ENCODE assay signal across 21 cellular contexts in genomic region chr7:47292832-47293309, GRCh38.
DNase-seq lines count a peak whose midpoint lies in the region; ATAC-seq, FAIRE-seq and TF ChIP-seq lines count a peak whose summit lies in the region.
"Had no signal": no experiment of that assay in that cellular context is flagged by ENCODE, and none has a peak within 500 bp of the region (broad histone marks: within the 10 kb centered on the region; RNA-seq: fewer than 3 reads in every experiment).

No MANE protein-coding gene starts in this region.

- no peaks in the 10 kb centered on the region for H3K4me1 Mint-ChIP-seq in CD8-positive, alpha-beta memory T cell
- H3K4me1 Mint-ChIP-seq: naive thymus-derived CD8-positive, alpha-beta T cell had no signal

- no TSS peak for BruUV-seq in PC-3 (replicated peaks; lab: Mats Ljungman, UMichigan)

- H3K27me3 Mint-ChIP-seq in CD8-positive, alpha-beta memory T cell: no peaks in the 10 kb centered on the region
- H3K27me3 Mint-ChIP-seq: naive thymus-derived CD8-positive, alpha-beta T cell; stimulated activated memory B cell treated with anti-CD40 and anti-IgM and Interleukin-4, amounts not matched to agents 10 μg/mL and 1 μg/mL and 100 μg/mL, for 72 hours had no signal

- H3K4me2 ChIP-seq in PC-3 (ENCODE audit: low read length): peak overlapping the region; percentile 57; the same call in 1 of the 2 replicates
- H3K4me2 ChIP-seq: KMS-11 had no signal

- peaks cover 9% of the 10 kb centered on the region for H3F3A ChIP-seq in PC-3 (ENCODE audit: low read length, unreplicated experiment)

- H3K4me3 Mint-ChIP-seq in CD8-positive, alpha-beta memory T cell: no peak overlapping the region
- H3K4me3 Mint-ChIP-seq: naive thymus-derived CD8-positive, alpha-beta T cell; stimulated activated memory B cell treated with anti-CD40 and anti-IgM and Interleukin-4, amounts not matched to agents 10 μg/mL and 1 μg/mL and 100 μg/mL, for 72 hours had no signal

- intact Hi-C loops in PC-3 (cut with micrococcal nuclease) (no loop called here), pancreas (cut with DNase I) (no loop called here)

- no peaks in the 10 kb centered on the region for H3K9me3 ChIP-seq in PC-3 (ENCODE audit: low read length)
- H3K9me3 ChIP-seq in pancreas: no peaks in the 10 kb centered on the region
- no peaks in the 10 kb centered on the region for H3K9me3 ChIP-seq in CD8-positive, alpha-beta memory T cell (ENCODE audit: low read length)
- no peaks in the 10 kb centered on the region for H3K9me3 ChIP-seq in upper lobe of left lung

- no peaks in the 10 kb centered on the region for H3K9me2 ChIP-seq in PC-3 (replicated peaks; ENCODE audit: low read length)

- ATAC-seq in PC-3 (no peak; the same call in none of the 2 replicates), pancreas (peak in 3 of 4 donors; percentile 33 to 75 (median 73)), upper lobe of left lung (ENCODE audit: low FRiP score in 2 of 2) (no peak), HG03442 (IDR thresholded peaks at IDR 0.05; ENCODE audit: unreplicated experiment) (no peak)
- ATAC-seq: naive thymus-derived CD8-positive, alpha-beta T cell; sciatic nerve; stimulated activated memory B cell treated with anti-CD40 and anti-IgM and Interleukin-4, amounts not matched to agents 10 μg/mL and 1 μg/mL and 100 μg/mL, for 72 hours had no signal

- H3K27ac ChIP-seq in ACC112 (ENCODE audit: low read depth, low read length) (peak overlapping the region; percentile 91), PC-3 (ENCODE audit: low read length) (peak overlapping the region; percentile 92), epithelial cell of prostate (peak overlapping the region; percentile 96), pancreas (no peak overlapping the region), upper lobe of left lung (peak overlapping the region in 2 of 4 donors; percentile 30 to 67)
- no peak overlapping the region for H3K27ac ChIP-seq in CD8-positive, alpha-beta memory T cell (ENCODE audit: low read depth, low read length)
- H3K27ac ChIP-seq: cardiac muscle cell, KMS-11 had no signal

- no peak overlapping the region for H3K27ac Mint-ChIP-seq in CD8-positive, alpha-beta memory T cell
- H3K27ac Mint-ChIP-seq: naive thymus-derived CD8-positive, alpha-beta T cell had no signal

- H3K9me3 Mint-ChIP-seq in CD8-positive, alpha-beta memory T cell: peaks cover 0 to 4% (median 0%) of the 10 kb centered on the region in 5 donors
- H3K9me3 Mint-ChIP-seq: stimulated activated memory B cell treated with anti-CD40 and anti-IgM and Interleukin-4, amounts not matched to agents 10 μg/mL and 1 μg/mL and 100 μg/mL, for 72 hours had no signal

- H3K4me3 ChIP-seq in ACC112 (ENCODE audit: low read depth, low read length): no peak overlapping the region
- H3K4me3 ChIP-seq in PC-3 (ENCODE audit: low read length): no peak overlapping the region
- no peak overlapping the region for H3K4me3 ChIP-seq in pancreas
- H3K4me3 ChIP-seq in CD8-positive, alpha-beta memory T cell (ENCODE audit: low read length): no peak overlapping the region
- no peak overlapping the region for H3K4me3 ChIP-seq in upper lobe of left lung
- H3K4me3 ChIP-seq: cardiac muscle cell had no signal

- FAIRE-seq in pancreas (lab: Jason Lieb, UNC): no peak
- FAIRE-seq: RCC 7860 had no signal

- POLR2A ChIA-PET in PC-3 (lab: Charles Lee; ENCODE audit: unreplicated experiment): no interaction called here
- POLR2A ChIA-PET in CD8-positive, alpha-beta memory T cell (lab: Charles Lee): no interaction called here

- H3K79me2 ChIP-seq in ACC112 (ENCODE audit: control insufficient read depth, insufficient read depth, low read length, unreplicated experiment) (no peaks in the 10 kb centered on the region), PC-3 (ENCODE audit: low read length) (no peaks in the 10 kb centered on the region)

- CTCF ChIA-PET in PC-3 (lab: Charles Lee): no interaction called here
- CTCF ChIA-PET in CD8-positive, alpha-beta memory T cell (lab: Charles Lee): no interaction called here

- H3K9ac ChIP-seq in PC-3 (ENCODE audit: low read length): no peak overlapping the region
- H3K9ac ChIP-seq: KMS-11 had no signal

- whole genome bisulfite sequencing in pancreas, 2 donors: 17 to 21% methylated on average over 4 of the region's 4 CpGs
- 43 to 80% methylated on average over 4 of the region's 4 CpGs for WGBS in upper lobe of left lung, 2 donors

- H3K27me3 ChIP-seq in ACC112 (ENCODE audit: insufficient read depth, low read length) (no peaks in the 10 kb centered on the region), PC-3 (ENCODE audit: low read length) (no peaks in the 10 kb centered on the region), pancreas (no peaks in the 10 kb centered on the region), upper lobe of left lung (no peaks in the 10 kb centered on the region)
- H3K27me3 ChIP-seq in CD8-positive, alpha-beta memory T cell (ENCODE audit: insufficient read depth, low read length, poor library complexity, severe bottlenecking): no peaks in the 10 kb centered on the region
- H3K27me3 ChIP-seq: cardiac muscle cell had no signal

- H3K36me3 ChIP-seq in ACC112 (ENCODE audit: insufficient read depth, low read length): peaks cover 37% of the 10 kb centered on the region
- H3K36me3 ChIP-seq in PC-3 (ENCODE audit: low read depth, low read length): peaks cover 63% of the 10 kb centered on the region
- H3K36me3 ChIP-seq in pancreas: peaks cover 6 to 83% (median 10%) of the 10 kb centered on the region in 3 donors
- no peaks in the 10 kb centered on the region for H3K36me3 ChIP-seq in CD8-positive, alpha-beta memory T cell (ENCODE audit: insufficient read depth, low read length)
- peaks cover 4 to 94% (median 22%) of the 10 kb centered on the region in 4 donors for H3K36me3 ChIP-seq in upper lobe of left lung
- H3K36me3 ChIP-seq: cardiac muscle cell had no signal

- TF ChIP-seq POLR2A in upper lobe of left lung (IDR thresholded peaks at IDR 0.05): no peak

- TF ChIP-seq CTCF in PC-3 (conservative IDR thresholded peaks at IDR 0.05; ENCODE audit: low read depth, low read length): no peak
- no peak for TF ChIP-seq CTCF in pancreas (IDR thresholded peaks at IDR 0.05)
- TF ChIP-seq CTCF in upper lobe of left lung (IDR thresholded peaks at IDR 0.05): no peak

- no peak for TF ChIP-seq EP300 in upper lobe of left lung (IDR thresholded peaks at IDR 0.05)

- H3K4me1 ChIP-seq in ACC112 (ENCODE audit: control insufficient read depth, insufficient read depth, low read length, unreplicated experiment) (peaks cover 46% of the 10 kb centered on the region), PC-3 (ENCODE audit: insufficient read depth, low read length) (peaks cover 39% of the 10 kb centered on the region), pancreas (peaks cover 0 to 17% (median 0%) of the 10 kb centered on the region in 3 donors), upper lobe of left lung (peaks cover 9 to 29% (median 18%) of the 10 kb centered on the region in 4 donors)
- H3K4me1 ChIP-seq in CD8-positive, alpha-beta memory T cell (ENCODE audit: insufficient read depth, low read length): no peaks in the 10 kb centered on the region

- no peaks in the 10 kb centered on the region for H4K20me1 ChIP-seq in PC-3 (ENCODE audit: low read length)

- H2AFZ ChIP-seq in ACC112 (ENCODE audit: low read length, unreplicated experiment): no peak overlapping the region
- no peak overlapping the region for H2AFZ ChIP-seq in PC-3 (ENCODE audit: low read length)

- no peak for DNase-seq in PC-3
- DNase-seq in epithelial cell of prostate (ENCODE audit: low read depth, low spot score): no peak
- DNase-seq in pancreas: no peak
- no peak for DNase-seq in CD8-positive, alpha-beta memory T cell
- DNase-seq in upper lobe of left lung: no peak
- DNase-seq in NCI-H2081 treated with DMSO at 0.1 percent for 48 hours (lab: John Stamatoyannopoulos, UW): no peak
- DNase-seq: activated CD4-positive, alpha-beta T cell treated with anti-CD3 and anti-CD28 coated beads for 1 hour; activated CD8-positive, alpha-beta memory T cell treated with anti-CD3 and anti-CD28 coated beads, Interleukin-2, amount 50 U/mL, for 48 hours; activated naive CD4-positive, alpha-beta T cell treated with anti-CD3 and anti-CD28 coated beads, Interleukin-2, amount 50 U/mL, for 16 hours; GOT3; kidney glomerular epithelial cell; naive thymus-derived CD8-positive, alpha-beta T cell; NCI-H1694 treated with DMSO at 0.1 percent for 48 hours; NCI-H524 had no signal

- no peaks in the 10 kb centered on the region for H3K36me3 Mint-ChIP-seq in CD8-positive, alpha-beta memory T cell
- H3K36me3 Mint-ChIP-seq: naive thymus-derived CD8-positive, alpha-beta T cell had no signal

Comparison
In these comparisons a context has a peak if more than half of its experiments do, and no peak if none do; other contexts are left out.
1. H3K27ac ChIP-seq: peak in ACC112 (single experiment), PC-3 (single experiment) and epithelial cell of prostate (single experiment); none in pancreas (0 of 4) and CD8-positive, alpha-beta memory T cell (single experiment).
2. ATAC-seq: peak in pancreas (3 of 4); none in PC-3 (single experiment), upper lobe of left lung (0 of 2) and HG03442 (single experiment).